ENCODE assay signal across 10 cellular contexts in the genomic region with DNA sequence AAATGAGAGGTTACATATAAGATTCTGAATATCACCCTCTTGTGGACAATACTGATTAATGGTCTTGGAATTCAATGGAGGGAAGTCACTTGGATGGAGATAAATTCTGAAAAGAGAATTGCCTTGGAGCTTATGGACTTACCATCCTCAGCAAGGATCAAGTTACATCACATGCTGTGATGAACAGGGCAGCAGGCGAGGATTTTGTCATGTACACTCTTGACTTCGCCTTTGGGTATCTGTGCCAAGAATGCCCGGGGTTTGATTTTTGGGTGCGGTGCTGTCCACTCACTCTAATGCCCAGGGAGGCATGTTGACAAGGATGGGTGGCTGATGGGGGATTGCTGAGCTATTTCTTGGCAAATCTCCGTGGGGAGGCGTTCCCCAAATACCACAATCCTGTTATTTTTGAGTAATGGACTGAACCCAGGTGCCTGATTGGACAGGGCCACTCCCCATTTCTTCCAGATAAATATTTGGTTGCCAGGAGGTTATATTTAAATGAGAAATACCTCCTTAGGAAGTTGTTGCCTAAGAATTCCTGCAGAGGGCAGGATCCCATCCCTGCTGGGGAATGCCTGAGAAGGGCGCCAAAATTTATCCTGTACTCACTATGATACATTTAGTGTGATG.
DNase-seq lines count a peak whose midpoint lies in the region; ATAC-seq and TF ChIP-seq lines count a peak whose summit lies in the region.
"Had no signal": no experiment of that assay in that cellular context is flagged by ENCODE, and none has a peak within 500 bp of the region (broad histone marks: within the 10 kb centered on the region; RNA-seq: fewer than 3 reads in every experiment).

No MANE protein-coding gene starts in this region.

- peaks cover 5% of the 10 kb centered on the region for H3K4me1 ChIP-seq in lower lobe of right lung

- no peaks in the 10 kb centered on the region for H3K27me3 Mint-ChIP-seq in T-helper 17 cell
- H3K27me3 Mint-ChIP-seq: activated naive CD8-positive, alpha-beta T cell had no signal

- H3K9me3 Mint-ChIP-seq in stimulated activated effector memory CD8-positive, alpha-beta T cell treated with anti-CD3 and anti-CD28 coated beads, Interleukin-12 subunit alpha, Interleukin-12 subunit beta, amount 100 ng/mL, for 72 hours, result no peaks in the 10 kb centered on the region

- peaks cover 6% of the 10 kb centered on the region for H3K4me1 Mint-ChIP-seq in stimulated activated effector memory CD8-positive, alpha-beta T cell treated with anti-CD3 and anti-CD28 coated beads, Interleukin-12 subunit alpha, Interleukin-12 subunit beta, amount 100 ng/mL, for 72 hours
- peaks cover 8% of the 10 kb centered on the region for H3K4me1 Mint-ChIP-seq in T-helper 17 cell

- ATAC-seq in lower lobe of right lung, result peak; percentile 75 to 79
- ATAC-seq in GM21360 (IDR thresholded peaks at IDR 0.05; ENCODE audit: unreplicated experiment), result no peak
- ATAC-seq in stimulated activated effector memory CD8-positive, alpha-beta T cell treated with anti-CD3 and anti-CD28 coated beads, Interleukin-12 subunit alpha, Interleukin-12 subunit beta, amount 100 ng/mL, for 72 hours, result no peak
- no peak for ATAC-seq in HG03460 (IDR thresholded peaks at IDR 0.05; ENCODE audit: unreplicated experiment)
- no peak for ATAC-seq in T-helper 17 cell

- H3K9me3 ChIP-seq in lower lobe of right lung (no peaks in the 10 kb centered on the region), T-helper 17 cell (ENCODE audit: control insufficient read depth, low read length, poor library complexity, severe bottlenecking) (no peaks in the 10 kb centered on the region)

- intact Hi-C loops in lower lobe of right lung (cut with DNase I), result no loop called here

- no peak overlapping the region for H3K4me3 ChIP-seq in lower lobe of right lung

- DNase-seq in COLO829 (ENCODE audit: low spot score) (peak; percentile 72), HS-27A (ENCODE audit: low read depth) (peak; percentile 96), amniotic epithelial cell (ENCODE audit: low read depth) (peak; percentile 19), lower lobe of right lung (no peak), T-helper 17 cell (no peak)
- no peak for DNase-seq in stimulated activated effector memory CD8-positive, alpha-beta T cell treated with anti-CD3 and anti-CD28 coated beads, Interleukin-12 subunit alpha, Interleukin-12 subunit beta, amount 100 ng/mL, for 72 hours (ENCODE audit: low spot score in 2 of 2)
- DNase-seq: hypothalamus had no signal

- no peak overlapping the region for H3K4me3 Mint-ChIP-seq in stimulated activated effector memory CD8-positive, alpha-beta T cell treated with anti-CD3 and anti-CD28 coated beads, Interleukin-12 subunit alpha, Interleukin-12 subunit beta, amount 100 ng/mL, for 72 hours
- no peak overlapping the region for H3K4me3 Mint-ChIP-seq in T-helper 17 cell
- H3K4me3 Mint-ChIP-seq: activated naive CD8-positive, alpha-beta T cell had no signal

- no peaks in the 10 kb centered on the region for H3K27me3 ChIP-seq in lower lobe of right lung (ENCODE audit: low read depth)

- no peaks in the 10 kb centered on the region for H3K36me3 ChIP-seq in lower lobe of right lung

- TF ChIP-seq CTCF in lower lobe of right lung (IDR thresholded peaks at IDR 0.05), result peak; percentile 17

- H3K36me3 Mint-ChIP-seq in stimulated activated effector memory CD8-positive, alpha-beta T cell treated with anti-CD3 and anti-CD28 coated beads, Interleukin-12 subunit alpha, Interleukin-12 subunit beta, amount 100 ng/mL, for 72 hours, result no peaks in the 10 kb centered on the region
- H3K36me3 Mint-ChIP-seq in T-helper 17 cell (ENCODE audit: low read depth), result no peaks in the 10 kb centered on the region
- H3K36me3 Mint-ChIP-seq: activated naive CD8-positive, alpha-beta T cell had no signal

- H3K27ac Mint-ChIP-seq in stimulated activated effector memory CD8-positive, alpha-beta T cell treated with anti-CD3 and anti-CD28 coated beads, Interleukin-12 subunit alpha, Interleukin-12 subunit beta, amount 100 ng/mL, for 72 hours, result no peak overlapping the region
- H3K27ac Mint-ChIP-seq in T-helper 17 cell, result no peak overlapping the region
- H3K27ac Mint-ChIP-seq: activated naive CD8-positive, alpha-beta T cell had no signal

- H3K27ac ChIP-seq in lower lobe of right lung, result no peak overlapping the region

Comparison
In these comparisons a context has a peak if more than half of its experiments do, and no peak if none do; other contexts are left out.
1. DNase-seq: peak in COLO829 (single experiment), HS-27A (single experiment) and amniotic epithelial cell (single experiment); none in lower lobe of right lung (single experiment), stimulated activated effector memory CD8-positive, alpha-beta T cell treated with anti-CD3 and anti-CD28 coated beads, Interleukin-12 subunit alpha, Interleukin-12 subunit beta, amount 100 ng/mL, for 72 hours (0 of 2) and T-helper 17 cell (0 of 3).
2. ATAC-seq: peak in lower lobe of right lung (2 of 2); none in GM21360 (single experiment), stimulated activated effector memory CD8-positive, alpha-beta T cell treated with anti-CD3 and anti-CD28 coated beads, Interleukin-12 subunit alpha, Interleukin-12 subunit beta, amount 100 ng/mL, for 72 hours (single experiment), HG03460 (single experiment) and T-helper 17 cell (single experiment).